ENCODE assay signal across 1 cellular context in genomic region chr9:25003686-25004085, GRCh38.
TF ChIP-seq lines count a peak whose summit lies in the region.

No MANE protein-coding gene starts in this region.

TF ChIP-seq in HepG2, 621 proteins besides CTCF, POLR2A, EP300 and RAD21 (continued from another document):
- no peak for TF ChIP-seq ZNF350 (CRISPR knock-in tag; IDR thresholded peaks at IDR 0.05; ENCODE audit: borderline replicate concordance, low read depth)
- no peak for TF ChIP-seq KLF16 (CRISPR knock-in tag; IDR thresholded peaks at IDR 0.05)
- no peak for TF ChIP-seq FOSL1 (CRISPR knock-in tag; IDR thresholded peaks at IDR 0.05; ENCODE audit: borderline replicate concordance)
- TF ChIP-seq KDM4B (CRISPR knock-in tag; IDR thresholded peaks at IDR 0.05) = no peak
- TF ChIP-seq ZSCAN31 (CRISPR knock-in tag; IDR thresholded peaks at IDR 0.05; ENCODE audit: low read depth) = no peak
- TF ChIP-seq HMGXB3 (CRISPR knock-in tag; IDR thresholded peaks at IDR 0.05; ENCODE audit: borderline replicate concordance) = no peak
- TF ChIP-seq ZNF232 (CRISPR knock-in tag; IDR thresholded peaks at IDR 0.05; ENCODE audit: borderline replicate concordance) = no peak
- no peak for TF ChIP-seq SOX5 (CRISPR knock-in tag; IDR thresholded peaks at IDR 0.05; ENCODE audit: borderline replicate concordance)
TF ChIP-seq in HepG2: peak in this region for 0.
